ENCODE assay signal across 9 cellular contexts in the genomic region with DNA sequence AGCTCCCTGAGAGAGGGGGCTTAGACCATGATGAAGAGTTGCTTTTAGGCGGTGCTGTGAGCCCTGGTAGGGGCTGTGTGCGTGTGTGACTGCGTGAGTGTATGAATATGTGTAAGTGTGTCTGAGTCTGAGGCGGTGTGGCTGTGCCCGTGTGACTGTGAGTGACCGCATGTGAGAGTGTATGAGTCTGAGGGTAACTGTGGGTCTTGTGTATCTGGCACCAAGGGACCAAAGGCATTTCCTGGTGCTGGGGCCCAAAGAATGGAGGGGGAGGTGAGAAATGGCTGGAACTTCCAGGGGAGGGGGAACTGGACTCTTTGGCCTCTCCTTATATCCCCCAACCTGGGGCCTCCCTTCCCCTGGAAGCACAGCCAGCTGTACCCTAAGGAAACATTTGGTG. TPM values are rescaled to one million over a fixed set of nuclear protein-coding genes. Genes with fewer than 3 reads are reported as not detected.
DNase-seq lines count a peak whose midpoint lies in the region; ATAC-seq, FAIRE-seq and TF ChIP-seq lines count a peak whose summit lies in the region.
"Had no signal": no experiment of that assay in that cellular context is flagged by ENCODE, and none has a peak within 500 bp of the region (broad histone marks: within the 10 kb centered on the region; RNA-seq: fewer than 3 reads in every experiment).

No MANE protein-coding gene starts in this region.

- H3K4me1 ChIP-seq in GM23338 (ENCODE audit: insufficient read depth), result peaks cover 16% of the 10 kb centered on the region
- H3K4me1 ChIP-seq in astrocyte (ENCODE audit: insufficient read depth, low read length), result peaks cover 27% of the 10 kb centered on the region
- H3K4me1 ChIP-seq in left lung, result peaks cover 21 to 37% of the 10 kb centered on the region in 2 donors
- peaks cover 19 to 50% (median 47%) of the 10 kb centered on the region in 5 donors for H3K4me1 ChIP-seq in subcutaneous abdominal adipose tissue (ENCODE audit: control insufficient read depth in 5 of 5, insufficient read depth in 5 of 5, low read length in 5 of 5)

- intact Hi-C loops in left lung (cut with DNase I), result no loop called here

- peaks cover 18% of the 10 kb centered on the region for H3K36me3 Mint-ChIP-seq in GM23338 (ENCODE audit: low read depth)
- peaks cover 9% of the 10 kb centered on the region for H3K36me3 Mint-ChIP-seq in astrocyte (ENCODE audit: low read depth, unreplicated experiment)

- H3K9ac ChIP-seq in astrocyte (ENCODE audit: low read length), result peak overlapping the region; percentile 60
- H3K9ac ChIP-seq in subcutaneous abdominal adipose tissue (ENCODE audit: low read length in 5 of 5), result peak overlapping the region in 3 of 5 donors; percentile 6 to 82 (median 17)

- no peak for FAIRE-seq in astrocyte (lab: Jason Lieb, UNC)
- FAIRE-seq: GM18507 had no signal

- H3K9me2 ChIP-seq in GM23338 (ENCODE audit: insufficient read depth), result no peaks in the 10 kb centered on the region

- no peak for TF ChIP-seq CTCF in GM23338 (conservative IDR thresholded peaks at IDR 0.05; ENCODE audit: low read depth in 2 of 2)
- TF ChIP-seq CTCF in astrocyte (IDR thresholded peaks at IDR 0.05; ENCODE audit: insufficient read depth, low read depth, low read length), result no peak
- no peak for TF ChIP-seq CTCF in left lung (IDR thresholded peaks at IDR 0.05)

- H3K27ac Mint-ChIP-seq in GM23338 (no peak overlapping the region), astrocyte (ENCODE audit: unreplicated experiment) (peak overlapping the region; percentile 90)

- H3K27me3 ChIP-seq in GM23338 (ENCODE audit: insufficient read depth), result no peaks in the 10 kb centered on the region
- no peaks in the 10 kb centered on the region for H3K27me3 ChIP-seq in astrocyte (ENCODE audit: insufficient read depth, low read length)
- H3K27me3 ChIP-seq in left lung, result no peaks in the 10 kb centered on the region
- no peaks in the 10 kb centered on the region for H3K27me3 ChIP-seq in subcutaneous abdominal adipose tissue (ENCODE audit: control insufficient read depth in 5 of 5, insufficient read depth in 4 of 5, low read length in 5 of 5)

- 0 out of 2 replicates have a peak overlapping the region, but pooled peaks have one; percentile 63 for H2AFZ ChIP-seq in GM23338
- H2AFZ ChIP-seq in astrocyte (ENCODE audit: low read depth, low read length), result no peak overlapping the region

- 0 out of 2 replicates have a peak, but pooled peaks cover 4% of the 10 kb centered on the region for H3F3A ChIP-seq in GM23338 (replicated peaks; ENCODE audit: low read depth)

- H3K4me1 Mint-ChIP-seq in GM23338, result peaks cover 37% of the 10 kb centered on the region
- H3K4me1 Mint-ChIP-seq in astrocyte (ENCODE audit: low read depth, unreplicated experiment), result peaks cover 31% of the 10 kb centered on the region

- ATAC-seq in GM23338 (no peak), left lung (no peak), HG02610 (IDR thresholded peaks at IDR 0.05; ENCODE audit: unreplicated experiment) (no peak), HG03342 (IDR thresholded peaks at IDR 0.05; ENCODE audit: unreplicated experiment) (no peak)

- H3K27ac ChIP-seq in GM23338 (ENCODE audit: low read depth), result no peak overlapping the region
- H3K27ac ChIP-seq in astrocyte (ENCODE audit: low read depth, low read length), result no peak overlapping the region
- peak overlapping the region; percentile 22 to 64 for H3K27ac ChIP-seq in left lung
- H3K27ac ChIP-seq in subcutaneous abdominal adipose tissue (ENCODE audit: low read depth, low read length), result peak overlapping the region; percentile 93

- H3K9me3 ChIP-seq in astrocyte (ENCODE audit: insufficient read depth, low read depth, low read length) (no peaks in the 10 kb centered on the region), left lung (no peaks in the 10 kb centered on the region), subcutaneous abdominal adipose tissue (ENCODE audit: control insufficient read depth in 5 of 5, low read length in 5 of 5) (no peaks in the 10 kb centered on the region)

- H4K20me1 ChIP-seq in GM23338 (replicated peaks; ENCODE audit: insufficient read depth) (no peaks in the 10 kb centered on the region; the same call in 1 of the 2 replicates), astrocyte (ENCODE audit: insufficient read depth, low read length) (no peaks in the 10 kb centered on the region)

- no peak for DNase-seq in GM23338 (ENCODE audit: low spot score)
- DNase-seq in astrocyte (ENCODE audit: low read depth), result peak; percentile 32
- DNase-seq in left lung, result no peak
- no peak for DNase-seq in mesenteric fat pad (ENCODE audit: low spot score)

- H3K27me3 Mint-ChIP-seq in GM23338 (ENCODE audit: insufficient read depth, low read depth, poor library complexity), result peaks cover 25% of the 10 kb centered on the region
- H3K27me3 Mint-ChIP-seq in astrocyte (ENCODE audit: low read depth, unreplicated experiment), result peaks cover 5% of the 10 kb centered on the region

- H3K4me3 ChIP-seq in GM23338 (no peak overlapping the region), astrocyte (ENCODE audit: insufficient read depth, low read depth, low read length) (no peak overlapping the region), left lung (no peak overlapping the region), subcutaneous abdominal adipose tissue (ENCODE audit: low read depth in 1 of 5, low read length in 5 of 5) (peak overlapping the region in 3 of 5 donors; percentile 22 to 74 (median 71))

- H3K79me2 ChIP-seq in GM23338 (replicated peaks; ENCODE audit: insufficient read depth) (peaks cover 2% of the 10 kb centered on the region; the same call in 1 of the 2 replicates), astrocyte (ENCODE audit: insufficient read depth, low read length) (no peaks in the 10 kb centered on the region)

- H3K9me3 Mint-ChIP-seq in GM23338, result no peaks in the 10 kb centered on the region; the same call in 2 of the 3 replicates
- H3K9me3 Mint-ChIP-seq in astrocyte (ENCODE audit: unreplicated experiment), result no peaks in the 10 kb centered on the region

- H3K36me3 ChIP-seq in GM23338 (ENCODE audit: insufficient read depth), result peaks cover 3% of the 10 kb centered on the region; the same call in 1 of the 2 replicates
- H3K36me3 ChIP-seq in astrocyte (ENCODE audit: insufficient read depth, low read length), result no peaks in the 10 kb centered on the region
- peaks cover 0 to 22% of the 10 kb centered on the region in 2 donors for H3K36me3 ChIP-seq in left lung
- peaks cover 0 to 31% (median 20%) of the 10 kb centered on the region in 5 donors for H3K36me3 ChIP-seq in subcutaneous abdominal adipose tissue (ENCODE audit: control insufficient read depth in 5 of 5, insufficient read depth in 5 of 5, low read length in 5 of 5)

- peak overlapping the region; percentile 28; the same call in 2 of the 3 replicates for H3K4me3 Mint-ChIP-seq in GM23338
- peak overlapping the region; percentile 87 for H3K4me3 Mint-ChIP-seq in astrocyte (ENCODE audit: unreplicated experiment)

- H3K4me2 ChIP-seq in GM23338, result peak overlapping the region; percentile 57
- H3K4me2 ChIP-seq in astrocyte (ENCODE audit: low read length), result peak overlapping the region; percentile 86

TF ChIP-seq in GM23338, 12 proteins besides CTCF, POLR2A, EP300 and RAD21 (continues in another document):
- TF ChIP-seq STAT1 (IDR thresholded peaks at IDR 0.05; ENCODE audit: unreplicated experiment), result no peak

RNA-seq across cellular contexts. Expression of a gene that starts 1.1 kb away (rescaled TPM):
- 4.9 and 5.8 TPM in 2 replicates for total RNA-seq in GM23338 (2014; rRNA removed; shearing (Covaris generic))
- 3.1 and 4.0 TPM in 2 replicates for polyA plus RNA-seq in GM23338 (2016; fragmentation: Nextera tagmentation; extraction: Ambion mirVana)
- total RNA-seq in astrocyte, result 22.2 and 28.0 TPM in 2 replicates
- 10 to 100 TPM; 13.8 to 17.6 TPM for total RNA-seq in left lung
- total RNA-seq in mesenteric fat pad, result 15.6 TPM

RNA-seq across cellular contexts. Expression of a gene that starts 6.7 kb away (rescaled TPM):
- total RNA-seq in GM23338 (2014; rRNA removed; shearing (Covaris generic)), result 14.5 and 31.5 TPM in 2 replicates
- 31.6 and 35.1 TPM in 2 replicates for polyA plus RNA-seq in GM23338 (2016; fragmentation: Nextera tagmentation; extraction: Ambion mirVana)
- 30.7 and 33.1 TPM in 2 replicates for total RNA-seq in astrocyte
- 10 to 100 TPM; 42.8 to 44.0 TPM for total RNA-seq in left lung
- total RNA-seq in mesenteric fat pad, result 21.3 TPM

RNA-seq across cellular contexts. Expression of a gene that starts 9.3 kb away (rescaled TPM):
- not detected in 2 replicates for total RNA-seq in GM23338 (2014; rRNA removed; shearing (Covaris generic))
- polyA plus RNA-seq in GM23338 (2016; fragmentation: Nextera tagmentation; extraction: Ambion mirVana), result not detected in 2 replicates
- total RNA-seq in astrocyte (0.52 TPM in 1 of 2 replicates, not detected in the other), left lung (under 1 TPM in 1 of 2 donors, not detected in 1; 0.67 TPM), mesenteric fat pad (not detected)
- total RNA-seq: LHCN-M2 had no signal

RNA-seq across cellular contexts. Expression of a gene that starts 15.5 kb away (rescaled TPM):
- 104 and 167 TPM in 2 replicates for total RNA-seq in GM23338 (2014; rRNA removed; shearing (Covaris generic))
- 76.4 and 82.3 TPM in 2 replicates for polyA plus RNA-seq in GM23338 (2016; fragmentation: Nextera tagmentation; extraction: Ambion mirVana)
- total RNA-seq in astrocyte, result 73.2 and 81.3 TPM in 2 replicates
- 10 to 100 TPM; 50.5 to 72.1 TPM for total RNA-seq in left lung
- total RNA-seq in mesenteric fat pad, result 48.3 TPM

RNA-seq across cellular contexts. Expression of a gene that starts 24.3 kb away (rescaled TPM):
- total RNA-seq in GM23338 (2014; rRNA removed; shearing (Covaris generic)), result 0.49 TPM in 1 of 2 replicates, not detected in the other
- polyA plus RNA-seq in GM23338 (2016; fragmentation: Nextera tagmentation; extraction: Ambion mirVana), result not detected in 2 replicates
- total RNA-seq in astrocyte, result 0.16 and 0.19 TPM in 2 replicates
- not detected for total RNA-seq in left lung
- not detected for total RNA-seq in mesenteric fat pad

Comparison
In these comparisons a context has a peak if more than half of its experiments do, and no peak if none do; other contexts are left out.
1. H3K27ac ChIP-seq: peak in left lung (2 of 2) and subcutaneous abdominal adipose tissue (single experiment); none in GM23338 (single experiment) and astrocyte (single experiment).
2. H3K4me3 ChIP-seq: peak in subcutaneous abdominal adipose tissue (3 of 5); none in GM23338 (single experiment), astrocyte (single experiment) and left lung (0 of 2).